Comparison of ENCODE assay signal across 11 cellular contexts in genomic region chr14:68279777-68280233, GRCh38.
DNase-seq lines count a peak whose midpoint lies in the region; ATAC-seq and TF ChIP-seq lines count a peak whose summit lies in the region.
"Had no signal": no experiment of that assay in that cellular context is flagged by ENCODE, and none has a peak within 500 bp of the region (broad histone marks: within the 10 kb centered on the region; RNA-seq: fewer than 3 reads in every experiment).

No MANE protein-coding gene starts in this region.

- no peak overlapping the region for H4K5ac ChIP-seq in mesendoderm (ENCODE audit: low read length)

- H3K9ac ChIP-seq in mesendoderm (ENCODE audit: low read length): no peak overlapping the region

- no peak overlapping the region for H2AK5ac ChIP-seq in mesendoderm (ENCODE audit: low read length)

- H4K8ac ChIP-seq in mesendoderm (ENCODE audit: low read depth, low read length): no peak overlapping the region

- peaks cover 27% of the 10 kb centered on the region for H3K4me1 Mint-ChIP-seq in endothelial cell (ENCODE audit: unreplicated experiment)

- H3K18ac ChIP-seq in mesendoderm (ENCODE audit: low read length): no peak overlapping the region

- no peak overlapping the region for H3K27ac ChIP-seq in mesendoderm (ENCODE audit: low read depth, low read length)

- no peak overlapping the region for H3K4me3 Mint-ChIP-seq in endothelial cell (ENCODE audit: unreplicated experiment)
- H3K4me3 Mint-ChIP-seq: activated naive CD4-positive, alpha-beta T cell treated with anti-CD3 and anti-CD28 coated beads, Interleukin-2, amount 10 ng/mL, durations not matched to agents 7 days and 5 days had no signal

- no peak overlapping the region for H3K27ac Mint-ChIP-seq in endothelial cell (ENCODE audit: unreplicated experiment)
- H3K27ac Mint-ChIP-seq: activated naive CD4-positive, alpha-beta T cell treated with anti-CD3 and anti-CD28 coated beads, Interleukin-2, amount 10 ng/mL, durations not matched to agents 7 days and 5 days had no signal

- peaks cover 2% of the 10 kb centered on the region for H3K27me3 Mint-ChIP-seq in endothelial cell (ENCODE audit: unreplicated experiment)
- H3K27me3 Mint-ChIP-seq: activated naive CD4-positive, alpha-beta T cell treated with anti-CD3 and anti-CD28 coated beads, Interleukin-2, amount 10 ng/mL, durations not matched to agents 7 days and 5 days had no signal

- no peaks in the 10 kb centered on the region for H3K79me1 ChIP-seq in mesendoderm (ENCODE audit: low read length)

- H3K56ac ChIP-seq in mesendoderm (ENCODE audit: low read length): no peak overlapping the region

- peak; percentile 35 for ATAC-seq in GM19324 (IDR thresholded peaks at IDR 0.05; ENCODE audit: low FRiP score, unreplicated experiment)
- peak; percentile 44 for ATAC-seq in HG02973 (IDR thresholded peaks at IDR 0.05; ENCODE audit: unreplicated experiment)

- H3K4me2 ChIP-seq in mesendoderm (ENCODE audit: low read length): no peak overlapping the region

- no peak overlapping the region for H3K4ac ChIP-seq in mesendoderm (ENCODE audit: low read depth, low read length)

- H3K4me3 ChIP-seq in GM06990 (replicated peaks; ENCODE audit: low read depth, low read length) (peak overlapping the region; percentile 43; the same call in 1 of the 2 replicates), mesendoderm (ENCODE audit: low read length) (no peak overlapping the region)

- WGBS in mesendoderm (ENCODE audit: extremely low coverage, insufficient coverage, low lambda C conversion rate): no CpG with 5 or more reads among the region's 4 CpGs

- H3K79me2 ChIP-seq in mesendoderm (ENCODE audit: control insufficient read depth, insufficient read depth, low read length): no peaks in the 10 kb centered on the region

- H3K23ac ChIP-seq in mesendoderm (ENCODE audit: low read length): no peak overlapping the region

- H3K36me3 ChIP-seq in GM06990 (ENCODE audit: control insufficient read depth, insufficient read depth, low read length) (no peaks in the 10 kb centered on the region), mesendoderm (ENCODE audit: control insufficient read depth, insufficient read depth, low read length) (no peaks in the 10 kb centered on the region)

- H3K27me3 ChIP-seq in GM06990 (replicated peaks; ENCODE audit: control insufficient read depth, insufficient read depth, low read length) (no peaks in the 10 kb centered on the region), mesendoderm (ENCODE audit: insufficient read depth, low read length, poor library complexity) (no peaks in the 10 kb centered on the region)

- no peaks in the 10 kb centered on the region for H3K4me1 ChIP-seq in mesendoderm (ENCODE audit: control insufficient read depth, low read depth, low read length)

- peak; percentile 85 for DNase-seq in GM06990 (ENCODE audit: extremely low read depth, insufficient read length)
- peak; percentile 23 for DNase-seq in RPMI8226
- no peak for DNase-seq in anterior cingulate cortex (lab: John Stamatoyannopoulos, UW)
- DNase-seq in mesendoderm: no peak
- no peak for DNase-seq in endothelial cell (ENCODE audit: low spot score)
- DNase-seq in NCI-H524 (lab: John Stamatoyannopoulos, UW): no peak
- DNase-seq: activated naive CD4-positive, alpha-beta T cell treated with anti-CD3 and anti-CD28 coated beads, Interleukin-2, amount 10 ng/mL, durations not matched to agents 7 days and 5 days; KG1; nucleus accumbens had no signal

- H2BK120ac ChIP-seq in mesendoderm (ENCODE audit: low read depth, low read length): no peak overlapping the region

- no peak for TF ChIP-seq CTCF in GM06990 (IDR thresholded peaks at IDR 0.05; ENCODE audit: insufficient read depth, low read length, poor library complexity, severe bottlenecking)
- TF ChIP-seq CTCF in endothelial cell (IDR thresholded peaks at IDR 0.05; ENCODE audit: unreplicated experiment): no peak

- H3K36me3 Mint-ChIP-seq in endothelial cell (ENCODE audit: low read depth, unreplicated experiment): no peaks in the 10 kb centered on the region

- H2BK5ac ChIP-seq in mesendoderm (ENCODE audit: low read length): no peak overlapping the region

- H2BK15ac ChIP-seq in mesendoderm (replicated peaks; ENCODE audit: low read depth): no peak overlapping the region

- H3K9me3 Mint-ChIP-seq in endothelial cell (ENCODE audit: unreplicated experiment): no peaks in the 10 kb centered on the region
- H3K9me3 Mint-ChIP-seq: activated naive CD4-positive, alpha-beta T cell treated with anti-CD3 and anti-CD28 coated beads, Interleukin-2, amount 10 ng/mL, durations not matched to agents 7 days and 5 days had no signal

Comparison
In these comparisons a context has a peak if more than half of its experiments do, and no peak if none do; other contexts are left out.
1. DNase-seq: peak in GM06990 (single experiment) and RPMI8226 (single experiment); none in anterior cingulate cortex (0 of 58), mesendoderm (single experiment), endothelial cell (single experiment) and NCI-H524 (0 of 2).